In the genomic region with DNA sequence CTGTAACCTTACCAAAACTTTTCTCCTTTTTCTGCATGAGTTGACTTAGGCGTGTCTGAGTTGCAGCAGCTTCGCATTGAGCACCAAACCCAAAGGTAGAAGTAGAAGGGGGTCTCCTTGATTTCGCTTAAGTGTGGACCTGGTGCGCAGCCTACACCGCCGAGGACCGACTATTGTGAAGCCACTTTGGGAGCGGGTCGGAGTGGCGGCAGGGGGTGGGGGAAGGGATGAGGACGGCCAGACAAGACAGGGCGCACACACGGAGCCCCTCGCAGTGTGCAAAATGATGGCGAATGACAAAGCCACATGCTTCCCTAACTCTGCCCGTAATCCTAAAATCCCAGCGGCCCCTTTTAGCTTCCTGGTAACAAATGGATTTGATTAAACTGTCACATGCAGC, we compare ENCODE assay signal across 10 cellular contexts. TPM values are rescaled to one million over a fixed set of nuclear protein-coding genes. Genes with fewer than 3 reads are reported as not detected.
DNase-seq lines count a peak whose midpoint lies in the region; ATAC-seq, FAIRE-seq and TF ChIP-seq lines count a peak whose summit lies in the region.
"Had no signal": no experiment of that assay in that cellular context is flagged by ENCODE, and none has a peak within 500 bp of the region (broad histone marks: within the 10 kb centered on the region; RNA-seq: fewer than 3 reads in every experiment).

No MANE protein-coding gene starts in this region.

- H3K9me3 ChIP-seq in HUES6 (ENCODE audit: control insufficient read depth, insufficient read depth, low read depth, low read length) (no peaks in the 10 kb centered on the region), body of pancreas (no peaks in the 10 kb centered on the region), skeletal muscle satellite cell (replicated peaks; ENCODE audit: low read length) (no peaks in the 10 kb centered on the region)

- H3K4me1 ChIP-seq in HUES6 (ENCODE audit: control insufficient read depth, insufficient read depth, low read length) (peaks cover 43% of the 10 kb centered on the region), body of pancreas (peaks cover 8% of the 10 kb centered on the region), skeletal muscle satellite cell (ENCODE audit: control insufficient read depth, insufficient read depth, low read length) (peaks cover 37% of the 10 kb centered on the region)

- H3K4me2 ChIP-seq in skeletal muscle satellite cell (ENCODE audit: low read length): peak overlapping the region; percentile 88

- peaks cover 25% of the 10 kb centered on the region for H3K27me3 Mint-ChIP-seq in activated CD4-positive, alpha-beta memory T cell treated with anti-CD3 and anti-CD28 coated beads for 36 hours
- peaks cover 45% of the 10 kb centered on the region for H3K27me3 Mint-ChIP-seq in activated CD4-positive, alpha-beta T cell treated with anti-CD3 and anti-CD28 coated beads for 36 hours

- ATAC-seq in body of pancreas (no peak), HG03025 (IDR thresholded peaks at IDR 0.05; ENCODE audit: low FRiP score, unreplicated experiment) (no peak)
- no peak for ATAC-seq in activated CD4-positive, alpha-beta T cell treated with anti-CD3 and anti-CD28 coated beads for 36 hours

- no peak overlapping the region for H3K27ac ChIP-seq in HUES6 (ENCODE audit: low read depth, low read length)
- peak overlapping the region; percentile 77 to 88 (median 80) for H3K27ac ChIP-seq in body of pancreas

- H3K9me3 Mint-ChIP-seq in activated CD4-positive, alpha-beta memory T cell treated with anti-CD3 and anti-CD28 coated beads for 36 hours: no peaks in the 10 kb centered on the region
- peaks cover 4% of the 10 kb centered on the region for H3K9me3 Mint-ChIP-seq in activated CD4-positive, alpha-beta T cell treated with anti-CD3 and anti-CD28 coated beads for 36 hours (ENCODE audit: low read depth)

- FAIRE-seq in urothelium cell line (lab: Jason Lieb, UNC): no peak

- DNase-seq in body of pancreas (peak in 2 of 4 donors; percentile 24 to 36), iPS-NIHi11 (ENCODE audit: low spot score) (peak; percentile 24), urothelium cell line (ENCODE audit: low spot score) (no peak)
- DNase-seq in activated CD4-positive, alpha-beta memory T cell treated with anti-CD3 and anti-CD28 coated beads for 36 hours: no peak
- no peak for DNase-seq in activated CD4-positive, alpha-beta T cell treated with anti-CD3 and anti-CD28 coated beads for 36 hours
- DNase-seq: stimulated activated CD4-positive, alpha-beta T cell treated with anti-CD3 and anti-CD28 coated beads, Interleukin-4, amount 100 ng/mL, for 4 hours had no signal

- intact Hi-C loops in body of pancreas (cut with DNase I): no loop called here
- intact Hi-C loops in activated CD4-positive, alpha-beta memory T cell treated with anti-CD3 and anti-CD28 coated beads for 36 hours (cut with micrococcal nuclease): no loop called here
- intact Hi-C loops in activated CD4-positive, alpha-beta T cell treated with anti-CD3 and anti-CD28 coated beads for 36 hours (cut with DNase I, micrococcal nuclease): no loop called here

- CTCF ChIA-PET in activated CD4-positive, alpha-beta memory T cell treated with anti-CD3 and anti-CD28 coated beads for 36 hours (lab: Charles Lee): no interaction called here
- CTCF ChIA-PET in activated CD4-positive, alpha-beta T cell treated with anti-CD3 and anti-CD28 coated beads for 36 hours (lab: Charles Lee): no interaction called here

- TF ChIP-seq POLR2A in body of pancreas (IDR thresholded peaks at IDR 0.05): no peak

- H3K36me3 ChIP-seq in HUES6 (ENCODE audit: control insufficient read depth, insufficient read depth, low read length) (no peaks in the 10 kb centered on the region), body of pancreas (replicated peaks in 1 of 2; ENCODE audit: insufficient read depth in 1 of 2, low read depth in 2 of 2) (no peaks in the 10 kb centered on the region), skeletal muscle satellite cell (ENCODE audit: insufficient read depth, low read length) (peaks cover 4% of the 10 kb centered on the region)

- H3K9ac ChIP-seq in HUES6 (ENCODE audit: low read length) (no peak overlapping the region), skeletal muscle satellite cell (ENCODE audit: low read depth, low read length) (peak overlapping the region; percentile 85)

- POLR2A ChIA-PET in activated CD4-positive, alpha-beta memory T cell treated with anti-CD3 and anti-CD28 coated beads for 36 hours (lab: Charles Lee): no interaction called here
- POLR2A ChIA-PET in activated CD4-positive, alpha-beta T cell treated with anti-CD3 and anti-CD28 coated beads for 36 hours (lab: Charles Lee): no interaction called here

- no peaks in the 10 kb centered on the region for H3K4me1 Mint-ChIP-seq in activated CD4-positive, alpha-beta memory T cell treated with anti-CD3 and anti-CD28 coated beads for 36 hours (ENCODE audit: low read depth)
- no peaks in the 10 kb centered on the region for H3K4me1 Mint-ChIP-seq in activated CD4-positive, alpha-beta T cell treated with anti-CD3 and anti-CD28 coated beads for 36 hours

- H3K36me3 Mint-ChIP-seq in activated CD4-positive, alpha-beta memory T cell treated with anti-CD3 and anti-CD28 coated beads for 36 hours: no peaks in the 10 kb centered on the region
- peaks cover 2% of the 10 kb centered on the region for H3K36me3 Mint-ChIP-seq in activated CD4-positive, alpha-beta T cell treated with anti-CD3 and anti-CD28 coated beads for 36 hours (ENCODE audit: low read depth)

- 1 to 2% methylated on average over 15 to 17 of the region's 17 CpGs for WGBS in body of pancreas, 2 donors

- no peak overlapping the region for H3K27ac Mint-ChIP-seq in activated CD4-positive, alpha-beta memory T cell treated with anti-CD3 and anti-CD28 coated beads for 36 hours
- no peak overlapping the region for H3K27ac Mint-ChIP-seq in activated CD4-positive, alpha-beta T cell treated with anti-CD3 and anti-CD28 coated beads for 36 hours

- H3K27me3 ChIP-seq in HUES6 (ENCODE audit: control insufficient read depth, insufficient read depth, low read length) (peaks cover 69% of the 10 kb centered on the region), body of pancreas (no peaks in the 10 kb centered on the region), skeletal muscle satellite cell (ENCODE audit: control insufficient read depth, insufficient read depth, low read length) (no peaks in the 10 kb centered on the region)

- no peak for TF ChIP-seq CTCF in body of pancreas (IDR thresholded peaks at IDR 0.05)

- H3K4me3 ChIP-seq in HUES6 (ENCODE audit: low read depth, low read length): peak overlapping the region; percentile 91
- H3K4me3 ChIP-seq in body of pancreas: peak overlapping the region; percentile 20 to 50
- H3K4me3 ChIP-seq in skeletal muscle satellite cell (ENCODE audit: low read length): peak overlapping the region; percentile 85

- no peak overlapping the region for H3K4me3 Mint-ChIP-seq in activated CD4-positive, alpha-beta memory T cell treated with anti-CD3 and anti-CD28 coated beads for 36 hours
- H3K4me3 Mint-ChIP-seq in activated CD4-positive, alpha-beta T cell treated with anti-CD3 and anti-CD28 coated beads for 36 hours: no peak overlapping the region

RNA-seq across cellular contexts. Expression of gene LMO3, which starts 1.1 kb away (rescaled TPM):
- 10 to 100 TPM; 46.2 to 67.2 TPM for total RNA-seq in body of pancreas
- 0.22 and 0.76 TPM in 2 replicates for total RNA-seq in skeletal muscle satellite cell (2012; rRNA removed)
- not detected for total RNA-seq in activated CD4-positive, alpha-beta memory T cell treated with anti-CD3 and anti-CD28 coated beads for 36 hours
- not detected for total RNA-seq in activated CD4-positive, alpha-beta T cell treated with anti-CD3 and anti-CD28 coated beads for 36 hours
- total RNA-seq: dermis microvascular lymphatic vessel endothelial cell had no signal

Comparison
In these comparisons a context has a peak if more than half of its experiments do, and no peak if none do; other contexts are left out.
1. H3K4me3 ChIP-seq: peak in every context shown above with its lines; median percentile 91 in HUES6; 85 in skeletal muscle satellite cell; 35 in body of pancreas.
2. RNA of gene LMO3, which starts 1.1 kb away (total RNA-seq): 46.2 to 67.2 TPM in body of pancreas; not detected in activated CD4-positive, alpha-beta memory T cell treated with anti-CD3 and anti-CD28 coated beads for 36 hours and not detected in activated CD4-positive, alpha-beta T cell treated with anti-CD3 and anti-CD28 coated beads for 36 hours; every median in the first group is over 10 times any median in the second.